In genomic region chr3:158109295-158109803, GRCh38 we compare ENCODE assay signal across 8 cellular contexts. TPM values are rescaled to one million over a fixed set of nuclear protein-coding genes. Genes with fewer than 3 reads are reported as not detected.
DNase-seq lines count a peak whose midpoint lies in the region; ATAC-seq, FAIRE-seq and TF ChIP-seq lines count a peak whose summit lies in the region.

No MANE protein-coding gene starts in this region.

- no peak for FAIRE-seq in RCC 7860 (lab: Jason Lieb, UNC)

- peak; percentile 4 for ATAC-seq in GM19397 (IDR thresholded peaks at IDR 0.05; ENCODE audit: unreplicated experiment)
- ATAC-seq in RWPE2 (ENCODE audit: low read depth) = no peak
- no peak for ATAC-seq in activated CD4-positive, CD25-positive, alpha-beta regulatory T cell treated with anti-CD3 and anti-CD28 coated beads, Interleukin-2, amount 50 U/mL, for 24 hours

- H3K36me3 ChIP-seq in ACC112 (ENCODE audit: insufficient read depth, low read length) (no peaks in the 10 kb centered on the region), RWPE2 (ENCODE audit: low read depth) (no peaks in the 10 kb centered on the region), skeletal muscle tissue (ENCODE audit: control insufficient read depth in 3 of 3, insufficient read depth in 3 of 3, low read length in 3 of 3) (no peaks in the 10 kb centered on the region)

- H3K9me3 ChIP-seq in RWPE2 (ENCODE audit: severe bottlenecking) (no peaks in the 10 kb centered on the region), skeletal muscle tissue (ENCODE audit: control insufficient read depth in 3 of 3, low read length in 3 of 3) (no peaks in the 10 kb centered on the region)

- H3K27ac ChIP-seq in ACC112 (ENCODE audit: low read depth, low read length) = peak overlapping the region; percentile 63
- no peak overlapping the region for H3K27ac ChIP-seq in RWPE2 (ENCODE audit: poor library complexity, severe bottlenecking)
- H3K27ac ChIP-seq in skeletal muscle tissue (ENCODE audit: low read depth, low read length) = peak overlapping the region; percentile 65

- peaks cover 44% of the 10 kb centered on the region for H3K79me2 ChIP-seq in ACC112 (ENCODE audit: control insufficient read depth, insufficient read depth, low read length, unreplicated experiment)

- no peak for TF ChIP-seq CTCF in RWPE2 (IDR thresholded peaks at IDR 0.05; ENCODE audit: poor library complexity, severe bottlenecking)
- TF ChIP-seq CTCF in fibroblast of villous mesenchyme (IDR thresholded peaks at IDR 0.05; ENCODE audit: insufficient read depth, low read depth, low read length) = no peak

- H3K9ac ChIP-seq in skeletal muscle tissue (ENCODE audit: low read depth in 1 of 3, low read length in 3 of 3) = peak overlapping the region; percentile 80 to 92 (median 89)

- H3K27me3 ChIP-seq in ACC112 (ENCODE audit: insufficient read depth, low read length) = no peaks in the 10 kb centered on the region
- peaks cover 48% of the 10 kb centered on the region for H3K27me3 ChIP-seq in RWPE2 (ENCODE audit: insufficient read depth, poor library complexity, severe bottlenecking)
- peaks cover 36 to 45% (median 38%) of the 10 kb centered on the region in 3 donors for H3K27me3 ChIP-seq in skeletal muscle tissue (ENCODE audit: control insufficient read depth in 3 of 3, insufficient read depth in 3 of 3, low read length in 3 of 3)

- peak overlapping the region; percentile 99 for H2AFZ ChIP-seq in ACC112 (ENCODE audit: low read length, unreplicated experiment)

- DNase-seq in RWPE2 (ENCODE audit: low spot score) (no peak), fibroblast of villous mesenchyme (ENCODE audit: low read depth) (no peak), NCI-H187 treated with DMSO at 0.1 percent for 48 hours (lab: John Stamatoyannopoulos, UW) (no peak), RCC 7860 (ENCODE audit: low spot score) (no peak)

- peaks cover 11% of the 10 kb centered on the region for H3K4me1 ChIP-seq in ACC112 (ENCODE audit: control insufficient read depth, insufficient read depth, low read length, unreplicated experiment)
- peaks cover 3% of the 10 kb centered on the region for H3K4me1 ChIP-seq in RWPE2 (ENCODE audit: insufficient read depth, poor library complexity, severe bottlenecking)
- peaks cover 11 to 24% (median 23%) of the 10 kb centered on the region in 3 donors for H3K4me1 ChIP-seq in skeletal muscle tissue (ENCODE audit: control insufficient read depth in 3 of 3, insufficient read depth in 3 of 3, low read length in 3 of 3)

- peak overlapping the region; percentile 99 for H3K4me3 ChIP-seq in ACC112 (ENCODE audit: low read depth, low read length)
- H3K4me3 ChIP-seq in RWPE2 (ENCODE audit: severe bottlenecking) = peak overlapping the region; percentile 78
- H3K4me3 ChIP-seq in fibroblast of villous mesenchyme (ENCODE audit: low read depth, low read length) = peak overlapping the region; percentile 93
- H3K4me3 ChIP-seq in skeletal muscle tissue (ENCODE audit: low read length in 3 of 3) = peak overlapping the region; percentile 94 to 98 (median 97)

RNA-seq across cellular contexts. Expression of gene RSRC1, which starts 0.5 kb away (rescaled TPM):
- total RNA-seq in fibroblast of villous mesenchyme = 29.6 and 43.6 TPM in 2 replicates
- total RNA-seq in skeletal muscle tissue = 33.4 TPM

RNA-seq across cellular contexts. Expression of gene SHOX2, which starts 3.1 kb away (rescaled TPM):
- total RNA-seq in fibroblast of villous mesenchyme = 0.32 TPM in 1 of 2 replicates, not detected in the other
- total RNA-seq in skeletal muscle tissue = 6.8 TPM
